ENCODE assay signal across 25 cellular contexts in genomic region chr6:40288919-40289318, GRCh38.
"Had no signal": no experiment of that assay in that cellular context is flagged by ENCODE, and none has a peak within 500 bp of the region (broad histone marks: within the 10 kb centered on the region; RNA-seq: fewer than 3 reads in every experiment).

No MANE protein-coding gene starts in this region.

- H3K4me3 Mint-ChIP-seq: T-cell had no signal

- H3K4me2 ChIP-seq: SK-N-SH had no signal

- H3K9me2 ChIP-seq: SK-N-SH had no signal

- H3K27ac ChIP-seq: HL-60 had no signal

- DNase-seq: IMR-90, Karpas-422, KG1, MG63, NCI-H1092, NCI-H1105 treated with DMSO at 0.1 percent for 48 hours, NCI-H1417 treated with DMSO at 0.1 percent for 48 hours, NCI-H146, NCI-H1694 treated with DMSO at 0.1 percent for 48 hours, NCI-H1930, NCI-H2081, NCI-H2107, NCI-H226, NCI-H446, NCI-H510A, NCI-H524 treated with DMSO at 0.1 percent for 48 hours, NCI-H69, NCI-H774, Right ventricle myocardium superior, RPMI8226, SK-N-SH, SW 1271, T-cell had no signal

- H3K36me3 ChIP-seq: MG63 had no signal

- H3K27me3 ChIP-seq: MG63 had no signal

- H3K9me3 Mint-ChIP-seq: T-cell had no signal

- H3K4me3 ChIP-seq: MG63 had no signal

- H3K9me3 ChIP-seq: MG63, SK-N-SH had no signal

- H3K27ac Mint-ChIP-seq: T-cell had no signal

- H3K9ac ChIP-seq: SK-N-SH had no signal

- H3K4me1 Mint-ChIP-seq: T-cell had no signal

- ATAC-seq: HepG2, T-cell had no signal

- H3K36me3 Mint-ChIP-seq: T-cell had no signal
